Comparison of ENCODE assay signal across 25 cellular contexts in genomic region chr17:42005128-42005527, GRCh38. TPM values are rescaled to one million over a fixed set of nuclear protein-coding genes. Genes with fewer than 3 reads are reported as not detected.
DNase-seq lines count a peak whose midpoint lies in the region; ATAC-seq and TF ChIP-seq lines count a peak whose summit lies in the region.
"Had no signal": no experiment of that assay in that cellular context is flagged by ENCODE, and none has a peak within 500 bp of the region (broad histone marks: within the 10 kb centered on the region; RNA-seq: fewer than 3 reads in every experiment).

No MANE protein-coding gene starts in this region.

- H3K4me3 Mint-ChIP-seq in activated naive CD8-positive, alpha-beta T cell, result no peak overlapping the region
- H3K4me3 Mint-ChIP-seq in activated naive CD8-positive, alpha-beta T cell treated with anti-CD3 and anti-CD28 coated beads for 36 hours, result no peak overlapping the region
- H3K4me3 Mint-ChIP-seq in HFFc6 (0 out of 2 replicates have a peak overlapping the region, but pooled peaks have one; percentile 13), mesothelial cell of epicardium (no peak overlapping the region)
- no peak overlapping the region for H3K4me3 Mint-ChIP-seq in central memory CD8-positive, alpha-beta T cell
- H3K4me3 Mint-ChIP-seq: dendritic cell treated with granulocyte-macrophage colony-stimulating factor and Interleukin-4, amounts not matched to agents 40 ng/mL and 50 ng/mL, for 4 days had no signal

- no peak for DNase-seq in activated naive CD8-positive, alpha-beta T cell treated with anti-CD3 and anti-CD28 coated beads for 36 hours
- DNase-seq in HFFc6 (no peak), superior temporal gyrus (ENCODE audit: extremely low spot score) (peak; percentile 47), glomerular visceral epithelial cell (ENCODE audit: extremely low spot score) (no peak), mesothelial cell of epicardium (ENCODE audit: low spot score in 2 of 2, unreplicated experiment in 2 of 2) (no peak)
- no peak for DNase-seq in central memory CD8-positive, alpha-beta T cell (ENCODE audit: low spot score in 2 of 2)
- DNase-seq in activated effector memory CD4-positive, alpha-beta T cell treated with anti-CD3 and anti-CD28 coated beads, Interleukin-2, amount 50 U/mL, for 16 hours, result no peak
- DNase-seq: activated CD4-positive, alpha-beta T cell treated with anti-CD3 and anti-CD28 coated beads, Interleukin-2, amount 50 U/mL, for 48 hours; C1 segment of cervical spinal cord; gastrocnemius medialis; GOT3; islet precursor cell; Kasumi-1; NCI-H1048; NCI-H187 treated with DMSO at 0.1 percent for 48 hours; NCI-H226; NCI-H774; occipital lobe; PC-3; retina; stimulated activated CD4-positive, alpha-beta T cell treated with anti-CD3 and anti-CD28 coated beads, Interleukin-4, amount 100 ng/mL, for 4 hours; T-helper 2 cell; WERI-Rb-1 had no signal

- no peaks in the 10 kb centered on the region for H3K27me3 Mint-ChIP-seq in activated naive CD8-positive, alpha-beta T cell
- no peaks in the 10 kb centered on the region for H3K27me3 Mint-ChIP-seq in activated naive CD8-positive, alpha-beta T cell treated with anti-CD3 and anti-CD28 coated beads for 36 hours
- H3K27me3 Mint-ChIP-seq in HFFc6 (ENCODE audit: insufficient read depth) (no peaks in the 10 kb centered on the region; the same call in 1 of the 2 replicates), mesothelial cell of epicardium (ENCODE audit: low read depth) (no peaks in the 10 kb centered on the region)
- H3K27me3 Mint-ChIP-seq in central memory CD8-positive, alpha-beta T cell, result no peaks in the 10 kb centered on the region
- H3K27me3 Mint-ChIP-seq: dendritic cell treated with granulocyte-macrophage colony-stimulating factor and Interleukin-4, amounts not matched to agents 40 ng/mL and 50 ng/mL, for 4 days had no signal

- peaks cover 33% of the 10 kb centered on the region for H3K4me1 Mint-ChIP-seq in activated naive CD8-positive, alpha-beta T cell (ENCODE audit: low read depth)
- peaks cover 40% of the 10 kb centered on the region for H3K4me1 Mint-ChIP-seq in activated naive CD8-positive, alpha-beta T cell treated with anti-CD3 and anti-CD28 coated beads for 36 hours
- H3K4me1 Mint-ChIP-seq in HFFc6 (ENCODE audit: low read depth) (peaks cover 72% of the 10 kb centered on the region), mesothelial cell of epicardium (no peaks in the 10 kb centered on the region)
- H3K4me1 Mint-ChIP-seq in central memory CD8-positive, alpha-beta T cell, result peaks cover 55% of the 10 kb centered on the region

- TF ChIP-seq CTCF in HFFc6 (IDR thresholded peaks at IDR 0.05), result no peak
- TF ChIP-seq CTCF in mesothelial cell of epicardium (IDR thresholded peaks at IDR 0.05; ENCODE audit: unreplicated experiment), result no peak

- H3K36me3 Mint-ChIP-seq in activated naive CD8-positive, alpha-beta T cell, result peaks cover 2% of the 10 kb centered on the region
- H3K36me3 Mint-ChIP-seq in activated naive CD8-positive, alpha-beta T cell treated with anti-CD3 and anti-CD28 coated beads for 36 hours, result peaks cover 10% of the 10 kb centered on the region
- H3K36me3 Mint-ChIP-seq in HFFc6 (ENCODE audit: low read depth) (peaks cover 26% of the 10 kb centered on the region), mesothelial cell of epicardium (peaks cover 17% of the 10 kb centered on the region)
- H3K36me3 Mint-ChIP-seq in central memory CD8-positive, alpha-beta T cell (ENCODE audit: insufficient read depth), result peaks cover 31% of the 10 kb centered on the region

- H3K9me3 Mint-ChIP-seq in activated naive CD8-positive, alpha-beta T cell (ENCODE audit: low read depth), result no peaks in the 10 kb centered on the region
- H3K9me3 Mint-ChIP-seq in activated naive CD8-positive, alpha-beta T cell treated with anti-CD3 and anti-CD28 coated beads for 36 hours, result no peaks in the 10 kb centered on the region
- H3K9me3 Mint-ChIP-seq in HFFc6 (no peaks in the 10 kb centered on the region), mesothelial cell of epicardium (no peaks in the 10 kb centered on the region)
- H3K9me3 Mint-ChIP-seq in central memory CD8-positive, alpha-beta T cell, result no peaks in the 10 kb centered on the region
- H3K9me3 Mint-ChIP-seq: dendritic cell treated with granulocyte-macrophage colony-stimulating factor and Interleukin-4, amounts not matched to agents 40 ng/mL and 50 ng/mL, for 4 days had no signal

- H3K27ac Mint-ChIP-seq in activated naive CD8-positive, alpha-beta T cell, result peak overlapping the region; percentile 19
- H3K27ac Mint-ChIP-seq in activated naive CD8-positive, alpha-beta T cell treated with anti-CD3 and anti-CD28 coated beads for 36 hours, result no peak overlapping the region
- H3K27ac Mint-ChIP-seq in HFFc6 (peak overlapping the region; percentile 69), mesothelial cell of epicardium (no peak overlapping the region)
- peak overlapping the region; percentile 23 for H3K27ac Mint-ChIP-seq in central memory CD8-positive, alpha-beta T cell (ENCODE audit: low read depth)

- no peak for ATAC-seq in central memory CD8-positive, alpha-beta T cell (replicated peaks; ENCODE audit: extremely low read depth, poor library complexity, severe bottlenecking)
- ATAC-seq: gastrocnemius medialis, PC-3 had no signal

RNA-seq across cellular contexts. Expression of gene DNAJC7, which starts 12.1 kb away (rescaled TPM):
- total RNA-seq in activated naive CD8-positive, alpha-beta T cell treated with anti-CD3 and anti-CD28 coated beads for 36 hours, result 100 to 1,000 TPM; 103 to 106 TPM
- 100 to 1,000 TPM in 3 of 6 experiments, 10 to 100 TPM in 3; 85.0 to 115 (median 100) TPM for total RNA-seq in HFFc6 (2021; fragmentation: NEBNext Ultra II Directional; extraction: Animal tissue kit (Norgen Biotek cat#: 25700))
- 97.2 to 103 TPM (median 97.7 TPM) in 3 replicates for total RNA-seq in mesothelial cell of epicardium

RNA-seq across cellular contexts. Expression of gene NKIRAS2, which starts 14.8 kb away (rescaled TPM):
- 10 to 100 TPM; 20.3 to 25.0 TPM for total RNA-seq in activated naive CD8-positive, alpha-beta T cell treated with anti-CD3 and anti-CD28 coated beads for 36 hours
- total RNA-seq in HFFc6 (2021; fragmentation: NEBNext Ultra II Directional; extraction: Animal tissue kit (Norgen Biotek cat#: 25700)), result 10 to 100 TPM; 37.1 to 43.9 (median 40.3) TPM
- total RNA-seq in mesothelial cell of epicardium, result 47.2 to 49.6 TPM (median 48.1 TPM) in 3 replicates

RNA-seq across cellular contexts. Expression of gene CNP, which starts 38.5 kb away (rescaled TPM):
- 10 to 100 TPM; 64.9 to 66.6 TPM for total RNA-seq in activated naive CD8-positive, alpha-beta T cell treated with anti-CD3 and anti-CD28 coated beads for 36 hours
- 100 to 1,000 TPM; 105 to 118 (median 111) TPM for total RNA-seq in HFFc6 (2021; fragmentation: NEBNext Ultra II Directional; extraction: Animal tissue kit (Norgen Biotek cat#: 25700))
- total RNA-seq in mesothelial cell of epicardium, result 67.6 to 70.2 TPM (median 68.1 TPM) in 3 replicates

RNA-seq across cellular contexts. Expression of gene C17orf113, which starts 45.3 kb away (rescaled TPM):
- under 1 TPM; 0.23 to 0.40 TPM for total RNA-seq in activated naive CD8-positive, alpha-beta T cell treated with anti-CD3 and anti-CD28 coated beads for 36 hours
- total RNA-seq in HFFc6 (2021; fragmentation: NEBNext Ultra II Directional; extraction: Animal tissue kit (Norgen Biotek cat#: 25700)), result under 1 TPM in 4 of 6 experiments, not detected in 2; 0.07 to 0.10 (median 0.08) TPM
- 4.1 to 5.1 TPM (median 4.4 TPM) in 3 replicates for total RNA-seq in mesothelial cell of epicardium

Comparison
In these comparisons a context has a peak if more than half of its experiments do, and no peak if none do; other contexts are left out.
1. H3K27ac Mint-ChIP-seq: peak in activated naive CD8-positive, alpha-beta T cell (single experiment), HFFc6 (single experiment) and central memory CD8-positive, alpha-beta T cell (single experiment); none in activated naive CD8-positive, alpha-beta T cell treated with anti-CD3 and anti-CD28 coated beads for 36 hours (single experiment) and mesothelial cell of epicardium (single experiment).